In genomic region chr2:240925576-240926515, GRCh38 we compare ENCODE assay signal across 14 cellular contexts. TPM values are rescaled to one million over a fixed set of nuclear protein-coding genes. Genes with fewer than 3 reads are reported as not detected.
DNase-seq lines count a peak whose midpoint lies in the region; ATAC-seq and TF ChIP-seq lines count a peak whose summit lies in the region.
"Had no signal": no experiment of that assay in that cellular context is flagged by ENCODE, and none has a peak within 500 bp of the region (broad histone marks: within the 10 kb centered on the region; RNA-seq: fewer than 3 reads in every experiment).

No MANE protein-coding gene starts in this region.

- no peak overlapping the region for H3K27ac ChIP-seq in dorsolateral prefrontal cortex
- H3K27ac ChIP-seq: C4-2B, esophagus muscularis mucosa had no signal

- peak; percentile 6 to 35 for ATAC-seq in natural killer cell treated with Interleukin-12 subunit alpha and Interleukin-12 subunit beta and Interleukin-15 and Interleukin-18, amount 100 ng/mL, for 72 hours
- ATAC-seq in stimulated activated effector memory CD8-positive, alpha-beta T cell treated with anti-CD3 and anti-CD28 coated beads, Interleukin-12 subunit alpha, Interleukin-12 subunit beta, amount 100 ng/mL, for 72 hours = no peak

- intact Hi-C loops in dorsolateral prefrontal cortex (cut with DNase I) = no loop called here

- DNase-seq in activated naive CD4-positive, alpha-beta T cell treated with anti-CD3 and anti-CD28 coated beads, Interleukin-2, amount 10 ng/mL, durations not matched to agents 7 days and 5 days = peak; percentile 19
- no peak for DNase-seq in activated naive CD4-positive, alpha-beta T cell (lab: John Stamatoyannopoulos, UW)
- DNase-seq in dorsolateral prefrontal cortex (peak in 8 of 10 donors; percentile 2 to 37 (median 20)), ureter (ENCODE audit: low spot score) (peak; percentile 42), midbrain (lab: John Stamatoyannopoulos, UW) (no peak), DMS153 (lab: John Stamatoyannopoulos, UW) (no peak)
- DNase-seq in natural killer cell treated with Interleukin-12 subunit alpha and Interleukin-12 subunit beta and Interleukin-15 and Interleukin-18, amount 100 ng/mL, for 72 hours (ENCODE audit: low spot score) = peak; percentile 59
- no peak for DNase-seq in stimulated activated effector memory CD8-positive, alpha-beta T cell treated with anti-CD3 and anti-CD28 coated beads, Interleukin-12 subunit alpha, Interleukin-12 subunit beta, amount 100 ng/mL, for 72 hours (ENCODE audit: low spot score in 2 of 2)
- DNase-seq: NCI-H524 treated with DMSO at 0.1 percent for 48 hours had no signal

- H3K4me3 ChIP-seq in dorsolateral prefrontal cortex = no peak overlapping the region

- H3K4me3 Mint-ChIP-seq in activated naive CD4-positive, alpha-beta T cell treated with anti-CD3 and anti-CD28 coated beads, Interleukin-2, amount 10 ng/mL, durations not matched to agents 7 days and 5 days = no peak overlapping the region
- H3K4me3 Mint-ChIP-seq in natural killer cell treated with Interleukin-12 subunit alpha and Interleukin-12 subunit beta and Interleukin-15 and Interleukin-18, amount 100 ng/mL, for 72 hours = no peak overlapping the region
- no peak overlapping the region for H3K4me3 Mint-ChIP-seq in stimulated activated effector memory CD8-positive, alpha-beta T cell treated with anti-CD3 and anti-CD28 coated beads, Interleukin-12 subunit alpha, Interleukin-12 subunit beta, amount 100 ng/mL, for 72 hours
- H3K4me3 Mint-ChIP-seq: brain, neural crest cell had no signal

- CTCF ChIA-PET in activated naive CD4-positive, alpha-beta T cell treated with anti-CD3 and anti-CD28 coated beads, Interleukin-2, amount 10 ng/mL, durations not matched to agents 7 days and 5 days (lab: Charles Lee) = interaction anchor here (1.0 kb wide), 1 partner anchor 11 kb away, joined by 3 read pairs; no protein-coding TSS in a partner anchor

- no peak overlapping the region for H3K27ac Mint-ChIP-seq in activated naive CD4-positive, alpha-beta T cell treated with anti-CD3 and anti-CD28 coated beads, Interleukin-2, amount 10 ng/mL, durations not matched to agents 7 days and 5 days
- H3K27ac Mint-ChIP-seq in natural killer cell treated with Interleukin-12 subunit alpha and Interleukin-12 subunit beta and Interleukin-15 and Interleukin-18, amount 100 ng/mL, for 72 hours = no peak overlapping the region
- H3K27ac Mint-ChIP-seq in stimulated activated effector memory CD8-positive, alpha-beta T cell treated with anti-CD3 and anti-CD28 coated beads, Interleukin-12 subunit alpha, Interleukin-12 subunit beta, amount 100 ng/mL, for 72 hours = no peak overlapping the region

- H3K27me3 Mint-ChIP-seq in activated naive CD4-positive, alpha-beta T cell treated with anti-CD3 and anti-CD28 coated beads, Interleukin-2, amount 10 ng/mL, durations not matched to agents 7 days and 5 days = peaks cover 9% of the 10 kb centered on the region
- H3K27me3 Mint-ChIP-seq in natural killer cell treated with Interleukin-12 subunit alpha and Interleukin-12 subunit beta and Interleukin-15 and Interleukin-18, amount 100 ng/mL, for 72 hours = no peaks in the 10 kb centered on the region

- no peaks in the 10 kb centered on the region for H3K9me3 Mint-ChIP-seq in activated naive CD4-positive, alpha-beta T cell treated with anti-CD3 and anti-CD28 coated beads, Interleukin-2, amount 10 ng/mL, durations not matched to agents 7 days and 5 days
- H3K9me3 Mint-ChIP-seq in natural killer cell treated with Interleukin-12 subunit alpha and Interleukin-12 subunit beta and Interleukin-15 and Interleukin-18, amount 100 ng/mL, for 72 hours = no peaks in the 10 kb centered on the region
- H3K9me3 Mint-ChIP-seq in stimulated activated effector memory CD8-positive, alpha-beta T cell treated with anti-CD3 and anti-CD28 coated beads, Interleukin-12 subunit alpha, Interleukin-12 subunit beta, amount 100 ng/mL, for 72 hours = no peaks in the 10 kb centered on the region
- H3K9me3 Mint-ChIP-seq: neural crest cell had no signal

- no peaks in the 10 kb centered on the region for H3K4me1 Mint-ChIP-seq in activated naive CD4-positive, alpha-beta T cell treated with anti-CD3 and anti-CD28 coated beads, Interleukin-2, amount 10 ng/mL, durations not matched to agents 7 days and 5 days
- no peaks in the 10 kb centered on the region for H3K4me1 Mint-ChIP-seq in natural killer cell treated with Interleukin-12 subunit alpha and Interleukin-12 subunit beta and Interleukin-15 and Interleukin-18, amount 100 ng/mL, for 72 hours (ENCODE audit: low read depth in 2 of 2)
- H3K4me1 Mint-ChIP-seq in stimulated activated effector memory CD8-positive, alpha-beta T cell treated with anti-CD3 and anti-CD28 coated beads, Interleukin-12 subunit alpha, Interleukin-12 subunit beta, amount 100 ng/mL, for 72 hours = no peaks in the 10 kb centered on the region
- H3K4me1 Mint-ChIP-seq: neural crest cell had no signal

- no peak for TF ChIP-seq CTCF in dorsolateral prefrontal cortex (IDR thresholded peaks at IDR 0.05 in 54 of 56, conservative IDR thresholded peaks at IDR 0.05 in 2 of 56; ENCODE audit: low read depth in 1 of 56, partially characterized antibody in 56 of 56)

- no peaks in the 10 kb centered on the region for H3K27me3 ChIP-seq in dorsolateral prefrontal cortex

- no peaks in the 10 kb centered on the region for H3K36me3 Mint-ChIP-seq in activated naive CD4-positive, alpha-beta T cell treated with anti-CD3 and anti-CD28 coated beads, Interleukin-2, amount 10 ng/mL, durations not matched to agents 7 days and 5 days
- no peaks in the 10 kb centered on the region for H3K36me3 Mint-ChIP-seq in natural killer cell treated with Interleukin-12 subunit alpha and Interleukin-12 subunit beta and Interleukin-15 and Interleukin-18, amount 100 ng/mL, for 72 hours
- H3K36me3 Mint-ChIP-seq in stimulated activated effector memory CD8-positive, alpha-beta T cell treated with anti-CD3 and anti-CD28 coated beads, Interleukin-12 subunit alpha, Interleukin-12 subunit beta, amount 100 ng/mL, for 72 hours = no peaks in the 10 kb centered on the region
- H3K36me3 Mint-ChIP-seq: brain had no signal

RNA-seq across cellular contexts. Expression of gene CROCC2, which starts 19.7 kb away (rescaled TPM):
- total RNA-seq in dorsolateral prefrontal cortex (under 1 TPM in 6 of 120 experiments, not detected in 114; 0.08 to 0.22 (median 0.11) TPM), ureter (0.23 TPM)
- total RNA-seq in natural killer cell treated with Interleukin-12 subunit alpha and Interleukin-12 subunit beta and Interleukin-15 and Interleukin-18, amount 100 ng/mL, for 72 hours = not detected
- total RNA-seq: esophagus muscularis mucosa, MCF 10A, neural crest cell had no signal

RNA-seq across cellular contexts. Expression of gene MAB21L4, which starts 29.9 kb away (rescaled TPM):
- total RNA-seq in dorsolateral prefrontal cortex (under 1 TPM in 6 of 120 experiments, not detected in 114; 0.26 to 0.76 (median 0.30) TPM), ureter (2.5 TPM)
- not detected for total RNA-seq in natural killer cell treated with Interleukin-12 subunit alpha and Interleukin-12 subunit beta and Interleukin-15 and Interleukin-18, amount 100 ng/mL, for 72 hours
- total RNA-seq: MCF 10A, neural crest cell had no signal

RNA-seq across cellular contexts. Expression of gene AGXT, which starts 57.2 kb away (rescaled TPM):
- under 1 TPM in 1 of 120 experiments, not detected in 119; 0.36 TPM for total RNA-seq in dorsolateral prefrontal cortex
- total RNA-seq in natural killer cell treated with Interleukin-12 subunit alpha and Interleukin-12 subunit beta and Interleukin-15 and Interleukin-18, amount 100 ng/mL, for 72 hours = not detected
- total RNA-seq in ureter = 0.31 TPM
- total RNA-seq: esophagus muscularis mucosa, MCF 10A, neural crest cell had no signal

Comparison
In these comparisons a context has a peak if more than half of its experiments do, and no peak if none do; other contexts are left out.
1. DNase-seq: peak in activated naive CD4-positive, alpha-beta T cell treated with anti-CD3 and anti-CD28 coated beads, Interleukin-2, amount 10 ng/mL, durations not matched to agents 7 days and 5 days (single experiment), dorsolateral prefrontal cortex (8 of 10), natural killer cell treated with Interleukin-12 subunit alpha and Interleukin-12 subunit beta and Interleukin-15 and Interleukin-18, amount 100 ng/mL, for 72 hours (single experiment) and ureter (single experiment); none in activated naive CD4-positive, alpha-beta T cell (0 of 4), stimulated activated effector memory CD8-positive, alpha-beta T cell treated with anti-CD3 and anti-CD28 coated beads, Interleukin-12 subunit alpha, Interleukin-12 subunit beta, amount 100 ng/mL, for 72 hours (0 of 2), midbrain (single experiment) and DMS153 (single experiment).